Comparison of ENCODE assay signal across 8 cellular contexts in the genomic region with DNA sequence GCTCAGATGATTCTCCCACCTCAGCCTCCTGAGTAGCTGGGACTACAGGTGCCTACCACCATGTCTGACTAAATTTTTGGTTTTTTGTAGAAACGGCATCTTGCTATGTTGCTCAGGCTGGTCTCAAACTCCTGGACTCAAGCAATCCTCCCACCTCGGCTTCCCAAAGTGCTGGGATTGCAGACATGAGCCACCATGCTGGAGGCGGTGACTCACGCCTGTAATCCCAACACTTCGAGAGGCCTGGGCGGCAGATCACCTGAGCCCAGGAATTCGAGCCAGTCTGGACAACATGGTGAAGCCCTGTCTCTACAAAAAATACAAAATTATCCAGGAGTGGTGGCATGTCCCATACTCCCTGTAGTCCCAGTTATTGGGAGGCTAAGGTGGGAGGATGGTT. TPM values are rescaled to one million over a fixed set of nuclear protein-coding genes. Genes with fewer than 3 reads are reported as not detected.
DNase-seq lines count a peak whose midpoint lies in the region; TF ChIP-seq lines count a peak whose summit lies in the region.
"Not testable (repeated sequence)": the region's sequence is repeated elsewhere in the genome, so short reads cannot be mapped to it uniquely, and the experiment has no call there.
"Had no signal": no experiment of that assay in that cellular context is flagged by ENCODE, and none has a peak within 500 bp of the region (broad histone marks: within the 10 kb centered on the region; RNA-seq: fewer than 3 reads in every experiment).

No MANE protein-coding gene starts in this region.

- not testable (repeated sequence) for H3K9ac ChIP-seq in endodermal cell (ENCODE audit: extremely low read depth, low read length, poor library complexity, severe bottlenecking)

- 92 to 97% methylated on average over 2 to 7 of the region's 7 CpGs for WGBS in endodermal cell (ENCODE audit: insufficient coverage in 1 of 2, insufficient read length in 1 of 2), 2 experiments

- H3K4me1 ChIP-seq in Peyer's patch; endodermal cell (ENCODE audit: control insufficient read depth, insufficient read depth, low read length); right atrium auricular region: not testable (repeated sequence)

- not testable (repeated sequence) for H3K4me3 ChIP-seq in Peyer's patch; endodermal cell (ENCODE audit: low read length); right atrium auricular region

- H3K9me3 Mint-ChIP-seq in endodermal cell; osteocyte (ENCODE audit: unreplicated experiment): not testable (repeated sequence)

- not testable (repeated sequence) for H3K36me3 Mint-ChIP-seq in endodermal cell (ENCODE audit: low read depth); osteocyte (ENCODE audit: unreplicated experiment)

- not testable (repeated sequence) for H3K27me3 Mint-ChIP-seq in endodermal cell (ENCODE audit: insufficient read depth); osteocyte (ENCODE audit: unreplicated experiment)

- not testable (repeated sequence) for H3K4me3 Mint-ChIP-seq in endodermal cell; osteocyte (ENCODE audit: unreplicated experiment)

- H3K4me1 Mint-ChIP-seq in endodermal cell; osteocyte (ENCODE audit: unreplicated experiment): not testable (repeated sequence)

- not testable (repeated sequence) for H3K27ac ChIP-seq in Peyer's patch; endodermal cell (ENCODE audit: low read depth, low read length); right atrium auricular region

- TF ChIP-seq POLR2A in Peyer's patch (IDR thresholded peaks at IDR 0.05): not testable (repeated sequence)

- not testable (repeated sequence) for H3K27me3 ChIP-seq in Peyer's patch; endodermal cell (ENCODE audit: control insufficient read depth, insufficient read depth, low read length, poor library complexity, severe bottlenecking); right atrium auricular region

- not testable (repeated sequence) for H3K9me3 ChIP-seq in Peyer's patch; endodermal cell (ENCODE audit: control insufficient read depth, low read length); right atrium auricular region

- not testable (repeated sequence) for H3K27ac Mint-ChIP-seq in endodermal cell; osteocyte (ENCODE audit: unreplicated experiment)

- not testable (repeated sequence) for H3K36me3 ChIP-seq in Peyer's patch; endodermal cell (ENCODE audit: control insufficient read depth, insufficient read depth, low read length); right atrium auricular region

- not testable (repeated sequence) for TF ChIP-seq CTCF in Peyer's patch (IDR thresholded peaks at IDR 0.05); endodermal cell (conservative IDR thresholded peaks at IDR 0.05); right atrium auricular region (IDR thresholded peaks at IDR 0.05); osteocyte (IDR thresholded peaks at IDR 0.05)

- DNase-seq in Peyer's patch (peak in 2 of 3 donors; percentile 6 to 15), endodermal cell (peak; percentile 24), right atrium auricular region (ENCODE audit: low spot score) (peak; percentile 38), osteocyte (ENCODE audit: extremely low spot score, unreplicated experiment) (peak; percentile 54)
- peak; percentile 3 for DNase-seq in activated CD8-positive, alpha-beta memory T cell treated with anti-CD3 and anti-CD28 coated beads, Interleukin-2, amount 50 U/mL, for 48 hours
- peak; percentile 0 for DNase-seq in stimulated activated CD8-positive, alpha-beta memory T cell treated with anti-CD3 and anti-CD28 coated beads, Interleukin-4, amount 100 ng/mL, for 48 hours

RNA-seq across cellular contexts. Expression of a gene that starts 4.4 kb away (rescaled TPM):
- total RNA-seq in Peyer's patch: 1 to 10 TPM in 1 of 4 donors, under 1 TPM in 1, not detected in 2; 0.80 to 3.3 TPM
- total RNA-seq in endodermal cell: 1 to 10 TPM; 2.0 to 3.1 TPM
- 1.00 TPM for polyA plus RNA-seq in endodermal cell (2013, experiment 1 of 2)
- 1.4 TPM for polyA plus RNA-seq in endodermal cell (2013, experiment 2 of 2)
- under 1 TPM in 1 of 2 donors, not detected in 1; 0.43 TPM for total RNA-seq in right atrium auricular region
- total RNA-seq in osteocyte: 0.44 and 0.67 TPM in 2 replicates
- polyA plus RNA-seq: CD14-positive monocyte; CD8-positive, alpha-beta memory T cell had no signal

RNA-seq across cellular contexts. Expression of a gene that starts 56.1 kb away (rescaled TPM):
- total RNA-seq in Peyer's patch: 10 to 100 TPM in 3 of 4 donors, 1 to 10 TPM in 1; 3.3 to 39.1 (median 17.2) TPM
- 10 to 100 TPM; 13.1 to 22.7 TPM for total RNA-seq in endodermal cell
- 37.3 TPM for polyA plus RNA-seq in endodermal cell (2013, experiment 1 of 2)
- 34.7 TPM for polyA plus RNA-seq in endodermal cell (2013, experiment 2 of 2)
- total RNA-seq in right atrium auricular region: 10 to 100 TPM; 14.4 to 19.1 TPM
- total RNA-seq in osteocyte: 8.2 and 8.4 TPM in 2 replicates
- polyA plus RNA-seq: CD14-positive monocyte had no signal

Comparison
In these comparisons a context has a peak if more than half of its experiments do, and no peak if none do; other contexts are left out.
1. DNase-seq: peak in every context shown above with its lines; median percentile 54 in osteocyte; 38 in right atrium auricular region; 24 in endodermal cell; 10 in Peyer's patch; 3 in activated CD8-positive, alpha-beta memory T cell treated with anti-CD3 and anti-CD28 coated beads, Interleukin-2, amount 50 U/mL, for 48 hours; 0 in stimulated activated CD8-positive, alpha-beta memory T cell treated with anti-CD3 and anti-CD28 coated beads, Interleukin-4, amount 100 ng/mL, for 48 hours.